In the genomic region with DNA sequence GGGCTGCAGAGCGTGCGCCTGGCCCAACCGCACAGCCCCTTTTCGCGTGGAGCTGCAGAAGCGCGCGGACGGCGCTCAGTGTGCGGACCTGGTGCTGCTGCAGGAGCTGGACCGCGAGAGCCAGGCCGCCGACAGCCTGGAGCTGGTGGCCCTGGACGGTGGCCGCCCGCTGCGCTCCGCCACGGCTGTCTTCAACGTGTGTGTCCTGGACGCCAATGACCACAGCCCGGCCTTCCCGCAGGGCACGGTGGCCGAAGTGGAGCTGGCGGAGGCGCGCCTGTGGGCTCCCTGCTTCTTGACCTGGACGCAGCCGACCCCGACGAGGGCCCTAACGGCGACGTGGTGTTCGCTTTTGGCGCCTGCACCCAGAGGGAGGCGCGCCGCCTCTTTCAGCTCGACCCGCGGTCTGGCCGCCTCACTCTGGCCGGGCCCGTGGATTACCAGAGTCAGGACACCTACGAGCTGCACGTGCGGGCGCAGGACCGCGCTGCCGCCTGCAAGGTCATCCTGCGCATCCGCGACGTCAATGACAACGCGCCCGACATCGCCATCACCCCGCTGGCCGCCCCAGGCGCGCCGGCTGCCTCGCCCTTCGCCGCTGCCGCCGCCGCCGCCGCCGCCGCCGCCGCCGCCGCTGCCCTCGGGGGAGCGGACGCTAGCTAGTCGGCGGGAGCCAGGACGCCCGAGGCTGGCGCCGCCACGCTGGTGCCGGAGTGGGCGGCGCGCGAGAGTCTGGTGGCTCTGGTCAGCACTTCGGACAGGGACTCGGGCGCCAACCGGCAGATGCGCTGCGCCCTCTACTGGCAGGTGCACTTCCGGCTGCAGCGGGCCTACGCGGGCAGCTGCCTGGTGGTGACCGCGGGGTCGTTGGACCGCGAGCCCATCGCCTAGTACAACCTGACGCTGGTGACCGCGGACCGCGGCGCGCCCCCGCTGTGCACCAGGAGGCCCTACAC, we compare ENCODE assay signal across 11 cellular contexts.
A peak's percentile ranks its signal among the peaks of the same experiment; 100 is the strongest.
DNase-seq lines count a peak whose midpoint lies in the region; ATAC-seq and TF ChIP-seq lines count a peak whose summit lies in the region.
"Had no signal": no experiment of that assay in that cellular context is flagged by ENCODE, and none has a peak within 500 bp of the region (broad histone marks: within the 10 kb centered on the region; RNA-seq: fewer than 3 reads in every experiment).

No MANE protein-coding gene starts in this region.

- TF ChIP-seq CTCF in right atrium auricular region (IDR thresholded peaks at IDR 0.05) (peak in 1 of 2 donors; percentile 65), colonic mucosa (IDR thresholded peaks at IDR 0.05) (peak; percentile 34)

- no peak overlapping the region for H3K9ac ChIP-seq in colonic mucosa (ENCODE audit: low read depth in 2 of 2, low read length in 2 of 2)

- H3K4me1 ChIP-seq in right atrium auricular region (no peaks in the 10 kb centered on the region), colonic mucosa (no peaks in the 10 kb centered on the region)

- no peak overlapping the region for H3K4me3 ChIP-seq in right atrium auricular region
- no peak overlapping the region for H3K4me3 ChIP-seq in colonic mucosa

- intact Hi-C loops in Right ventricle myocardium superior (cut with DNase I) = no loop called here
- intact Hi-C loops in colonic mucosa (cut with DNase I) = no loop called here

- H3K9me3 ChIP-seq in right atrium auricular region (no peaks in the 10 kb centered on the region), colonic mucosa (no peaks in the 10 kb centered on the region)

- ATAC-seq in Right ventricle myocardium superior (ENCODE audit: poor library complexity) (peak; percentile 66), left lobe of liver (peak; percentile 66), HG02571 (IDR thresholded peaks at IDR 0.05; ENCODE audit: unreplicated experiment) (no peak)

- peaks cover 3 to 14% of the 10 kb centered on the region in 2 donors for H3K27me3 ChIP-seq in right atrium auricular region
- H3K27me3 ChIP-seq in colonic mucosa = peaks cover 19% of the 10 kb centered on the region

- DNase-seq in Right ventricle myocardium superior (peak; percentile 64), right atrium auricular region (ENCODE audit: low spot score) (no peak), colonic mucosa (peak; percentile 49), left lobe of liver (ENCODE audit: low spot score) (no peak), ureter (ENCODE audit: low spot score) (peak; percentile 57), SK-N-DZ (ENCODE audit: low spot score) (no peak), GM19240 (ENCODE audit: insufficient read length, low spot score) (no peak)
- DNase-seq: activated B cell treated with CpG ODN at 0.5 μM for 24 hours; DMS 273 treated with DMSO at 0.1 percent for 48 hours; stimulated activated naive B cell treated with anti-CD40 and anti-IgM and Interleukin-4, amounts not matched to agents 10 μg/mL and 1 μg/mL and 100 μg/mL, for 72 hours had no signal

- H3K27ac ChIP-seq in right atrium auricular region = no peak overlapping the region
- no peak overlapping the region for H3K27ac ChIP-seq in colonic mucosa

- H3K36me3 ChIP-seq in right atrium auricular region = no peaks in the 10 kb centered on the region
- no peaks in the 10 kb centered on the region for H3K36me3 ChIP-seq in colonic mucosa

Comparison
In these comparisons a context has a peak if more than half of its experiments do, and no peak if none do; other contexts are left out.
1. DNase-seq: peak in Right ventricle myocardium superior (single experiment), colonic mucosa (single experiment) and ureter (single experiment); none in right atrium auricular region (single experiment), left lobe of liver (single experiment), SK-N-DZ (single experiment) and GM19240 (single experiment).